In genomic region chr6:140485740-140486467, GRCh38 we compare ENCODE assay signal across 8 cellular contexts.
A peak's percentile ranks its signal among the peaks of the same experiment; 100 is the strongest.
DNase-seq lines count a peak whose midpoint lies in the region; ATAC-seq and TF ChIP-seq lines count a peak whose summit lies in the region.

No MANE protein-coding gene starts in this region.

- H3K4me1 Mint-ChIP-seq in MCF 10A (ENCODE audit: insufficient read depth, unreplicated experiment), result peaks cover 20% of the 10 kb centered on the region

- peak; percentile 44 for ATAC-seq in GM18861 (IDR thresholded peaks at IDR 0.05; ENCODE audit: unreplicated experiment)
- no peak for ATAC-seq in HG03108 (IDR thresholded peaks at IDR 0.05; ENCODE audit: unreplicated experiment)
- no peak for ATAC-seq in GM19324 (IDR thresholded peaks at IDR 0.05; ENCODE audit: low FRiP score, unreplicated experiment)

- H3K9me3 Mint-ChIP-seq in MCF 10A (ENCODE audit: unreplicated experiment), result no peaks in the 10 kb centered on the region

- TF ChIP-seq CTCF in MCF 10A (IDR thresholded peaks at IDR 0.05; ENCODE audit: unreplicated experiment), result no peak

- DNase-seq in HT-29 (ENCODE audit: low spot score), result peak; percentile 42
- peak; percentile 75 for DNase-seq in MCF 10A (ENCODE audit: unreplicated experiment)
- DNase-seq in putamen (ENCODE audit: low spot score), result peak; percentile 47
- no peak for DNase-seq in SK-N-DZ (ENCODE audit: low spot score)
- no peak for DNase-seq in substantia nigra (lab: John Stamatoyannopoulos, UW)

- BruUV-seq in MCF 10A (replicated peaks; lab: Mats Ljungman, UMichigan), result no TSS peak

- peak overlapping the region; percentile 37 for H3K27ac Mint-ChIP-seq in MCF 10A (ENCODE audit: low read depth, unreplicated experiment)

- no peaks in the 10 kb centered on the region for H3K36me3 Mint-ChIP-seq in MCF 10A (ENCODE audit: insufficient read depth, unreplicated experiment)

- intact Hi-C loops in MCF 10A (cut with micrococcal nuclease), result loop anchor here (1.0 kb wide), 1 partner anchor 1112 kb away; the partner anchor contains the start of gene CITED2

- no peaks in the 10 kb centered on the region for H3K27me3 Mint-ChIP-seq in MCF 10A (ENCODE audit: insufficient read depth, unreplicated experiment)

- H3K27ac ChIP-seq in substantia nigra (ENCODE audit: low read depth, low read length, poor library complexity, severe bottlenecking), result no peak overlapping the region

- POLR2A ChIA-PET in MCF 10A (lab: Yijun Ruan, JAX), result interaction anchor here (0.6 to 1.3 kb wide), 4 partner anchors 10 to 1341 kb away, joined by 3 to 4 read pairs (median 3); no protein-coding TSS in a partner anchor

- CTCF ChIA-PET in MCF 10A (lab: Yijun Ruan, JAX), result interaction anchor here (0.6 kb wide), 1 partner anchor 435 kb away, joined by 3 read pairs; no protein-coding TSS in a partner anchor

- no peak overlapping the region for H3K4me3 Mint-ChIP-seq in MCF 10A (ENCODE audit: unreplicated experiment)

Comparison
In these comparisons a context has a peak if more than half of its experiments do, and no peak if none do; other contexts are left out.
1. DNase-seq: peak in HT-29 (single experiment), MCF 10A (single experiment) and putamen (single experiment); none in SK-N-DZ (single experiment) and substantia nigra (0 of 49).